ENCODE assay signal across 8 cellular contexts in the genomic region with DNA sequence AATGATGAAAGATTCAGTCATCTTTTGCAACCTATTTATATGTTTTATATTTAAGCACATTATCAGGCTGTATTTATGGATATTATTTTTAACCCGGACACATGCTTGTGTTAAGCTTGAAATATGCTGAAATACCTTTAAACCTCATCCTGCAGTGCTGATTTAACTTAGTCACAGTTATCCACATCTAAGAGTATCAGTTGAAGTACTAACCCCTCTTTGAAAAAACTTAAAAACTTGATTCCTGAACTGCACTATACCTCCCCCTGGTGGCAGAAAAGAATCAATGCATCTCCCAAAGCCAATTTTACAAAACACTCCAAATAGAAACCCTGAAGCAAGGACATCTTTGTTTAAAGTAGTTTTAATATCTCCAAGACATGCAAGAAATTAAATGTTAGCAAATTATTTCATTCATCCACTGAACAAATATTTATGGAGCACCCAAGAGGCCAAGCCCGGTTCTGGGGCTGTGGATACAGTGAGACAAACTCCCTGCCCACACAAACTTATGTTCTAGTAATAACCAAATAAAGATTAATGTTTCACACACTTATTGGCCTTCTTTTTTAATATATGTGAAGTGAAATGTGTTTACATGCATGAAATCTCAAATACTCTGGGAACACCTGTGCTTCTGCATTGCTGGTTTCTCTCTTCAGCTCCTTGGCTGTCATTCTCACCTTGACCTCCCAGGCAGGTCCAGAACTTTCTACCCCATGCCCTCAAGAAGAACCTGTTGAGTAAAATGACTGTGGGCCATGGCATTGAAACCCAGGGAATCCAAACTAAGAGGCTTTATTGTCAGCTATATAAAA. TPM values are rescaled to one million over a fixed set of nuclear protein-coding genes. Genes with fewer than 3 reads are reported as not detected.
DNase-seq lines count a peak whose midpoint lies in the region; ATAC-seq and TF ChIP-seq lines count a peak whose summit lies in the region.

No MANE protein-coding gene starts in this region.

- peaks cover 8% of the 10 kb centered on the region for H3K79me1 ChIP-seq in mesenchymal stem cell (replicated peaks; ENCODE audit: low read length, poor library complexity, severe bottlenecking)

- WGBS in mesenchymal stem cell = 21% methylated on average over 2 of the region's 2 CpGs

- H3K27me3 ChIP-seq in Caco-2 (replicated peaks; ENCODE audit: control insufficient read depth, insufficient read depth, low read length) = no peaks in the 10 kb centered on the region
- no peaks in the 10 kb centered on the region for H3K27me3 ChIP-seq in mesenchymal stem cell (ENCODE audit: control insufficient read depth in 1 of 2, insufficient read depth in 1 of 2, low read length in 2 of 2)

- H3K4me3 ChIP-seq in Caco-2 (ENCODE audit: low read depth, low read length) = no peak overlapping the region
- no peak overlapping the region for H3K4me3 ChIP-seq in HEK293 (ENCODE audit: low read depth, low read length)
- no peak overlapping the region for H3K4me3 ChIP-seq in mesenchymal stem cell (ENCODE audit: insufficient read depth in 1 of 2, low read depth in 1 of 2, low read length in 2 of 2)

- H3K9me3 Mint-ChIP-seq in Caco-2 (ENCODE audit: unreplicated experiment) = no peaks in the 10 kb centered on the region

- DNase-seq in Caco-2 (peak in 1 of 2 experiments; percentile 58), RPMI8226 (peak; percentile 34), dermis microvascular lymphatic vessel endothelial cell (ENCODE audit: low read depth in 2 of 2) (peak; percentile 40 to 59), mesenchymal stem cell (peak; percentile 66), NCI-H2081 treated with DMSO at 0.1 percent for 48 hours (lab: John Stamatoyannopoulos, UW) (no peak)

- POLR2A ChIA-PET in Caco-2 (lab: Charles Lee) (no interaction called here), HEK293 (lab: Yijun Ruan, JAX) (no interaction called here)

- H2BK5ac ChIP-seq in mesenchymal stem cell (ENCODE audit: low read depth, low read length, poor library complexity, severe bottlenecking) = no peak overlapping the region

- H3K36me3 ChIP-seq in Caco-2 (ENCODE audit: control insufficient read depth, insufficient read depth, low read length) (no peaks in the 10 kb centered on the region), HEK293 (ENCODE audit: control insufficient read depth in 2 of 2, insufficient read depth in 1 of 2, low read length in 2 of 2) (no peaks in the 10 kb centered on the region), mesenchymal stem cell (ENCODE audit: control insufficient read depth in 1 of 2, insufficient read depth in 2 of 2, low read depth in 1 of 2, low read length in 2 of 2) (peaks cover 11 to 18% of the 10 kb centered on the region in 2 experiments)

- peaks cover 28% of the 10 kb centered on the region for H3K36me3 Mint-ChIP-seq in Caco-2 (ENCODE audit: insufficient read depth, unreplicated experiment)

- no peak overlapping the region for H2AK5ac ChIP-seq in mesenchymal stem cell (ENCODE audit: low read length, severe bottlenecking)

- H3K27ac ChIP-seq in HEK293 (ENCODE audit: extremely low read depth, low read depth, low read length) (no peak overlapping the region), mesenchymal stem cell (ENCODE audit: low read length, poor library complexity, severe bottlenecking) (peak overlapping the region; percentile 61)

- H3K18ac ChIP-seq in mesenchymal stem cell (ENCODE audit: low read depth in 1 of 2, low read length in 2 of 2) = no peak overlapping the region

- CTCF ChIA-PET in Caco-2 (lab: Charles Lee) (interaction anchor here (1.0 to 1.3 kb wide), 3 partner anchors 35 to 77 kb away, joined by 3 to 6 read pairs (median 4); no protein-coding TSS in a partner anchor), HEK293 (lab: Yijun Ruan, JAX) (interaction anchor here (0.6 to 3.8 kb wide), 31 partner anchors 10 to 926 kb away, joined by 3 to 19 read pairs (median 4); no protein-coding TSS in a partner anchor)

- peak overlapping the region; percentile 6 for H3K27ac Mint-ChIP-seq in Caco-2 (ENCODE audit: unreplicated experiment)

- H3K4me3 Mint-ChIP-seq in Caco-2 (ENCODE audit: unreplicated experiment) = no peak overlapping the region

- peaks cover 18% of the 10 kb centered on the region for H3K4me1 Mint-ChIP-seq in Caco-2 (ENCODE audit: low read depth, unreplicated experiment)

- H3K27me3 Mint-ChIP-seq in Caco-2 (ENCODE audit: insufficient read depth, unreplicated experiment) = no peaks in the 10 kb centered on the region

- H2BK120ac ChIP-seq in mesenchymal stem cell (ENCODE audit: low read depth, low read length) = no peak overlapping the region

- no TSS peak for BruUV-seq in Caco-2 (replicated peaks; lab: Mats Ljungman, UMichigan)

- peaks cover 34% of the 10 kb centered on the region for H3K4me1 ChIP-seq in Caco-2
- H3K4me1 ChIP-seq in HEK293 (ENCODE audit: control insufficient read depth, insufficient read depth, low read length) = peaks cover 17% of the 10 kb centered on the region; the same call in 1 of the 2 replicates
- peaks cover 20% of the 10 kb centered on the region for H3K4me1 ChIP-seq in mesenchymal stem cell (ENCODE audit: control insufficient read depth, insufficient read depth, low read depth, low read length)

- H4K91ac ChIP-seq in mesenchymal stem cell (ENCODE audit: low read length) = no peak overlapping the region

- H3K14ac ChIP-seq in mesenchymal stem cell (ENCODE audit: low read length in 2 of 2) = no peak overlapping the region

- no peak overlapping the region for H3K4me2 ChIP-seq in mesenchymal stem cell (ENCODE audit: low read length, poor library complexity, severe bottlenecking)

- no peaks in the 10 kb centered on the region for H3K9me3 ChIP-seq in Caco-2
- no peaks in the 10 kb centered on the region for H3K9me3 ChIP-seq in HEK293 (ENCODE audit: control insufficient read depth, insufficient read depth, low read depth, low read length)
- no peaks in the 10 kb centered on the region for H3K9me3 ChIP-seq in mesenchymal stem cell (ENCODE audit: control insufficient read depth, low read length)

- ATAC-seq in HG02973 (IDR thresholded peaks at IDR 0.05; ENCODE audit: unreplicated experiment) (no peak), HG03520 (IDR thresholded peaks at IDR 0.05; ENCODE audit: unreplicated experiment) (no peak)

- no peak overlapping the region for H2BK12ac ChIP-seq in mesenchymal stem cell (ENCODE audit: low read length in 2 of 2)

- no peak overlapping the region for H2AFZ ChIP-seq in mesenchymal stem cell (ENCODE audit: low read depth, low read length)

- TF ChIP-seq CTCF in Caco-2 (IDR thresholded peaks at IDR 0.05; ENCODE audit: insufficient read depth in 1 of 2, low read depth in 1 of 2, low read length in 1 of 2, severe bottlenecking in 1 of 2, unreplicated experiment in 1 of 2) (peak; percentile 92 to 95), HEK293 (tag by site-specific recombination; IDR thresholded peaks at IDR 0.05) (no peak)

- intact Hi-C loops in Caco-2 (cut with micrococcal nuclease; ENCODE audit: unreplicated experiment) = loop anchor here (1.0 kb wide), 1 partner anchor 56 kb away; no protein-coding TSS in a partner anchor

- no peak overlapping the region for H4K8ac ChIP-seq in mesenchymal stem cell (ENCODE audit: low read length)

- H3K4ac ChIP-seq in mesenchymal stem cell (ENCODE audit: low read depth in 1 of 2, low read length in 2 of 2) = no peak overlapping the region

- H3K9ac ChIP-seq in mesenchymal stem cell (ENCODE audit: low read length) = peak overlapping the region; percentile 82

- H3K23ac ChIP-seq in mesenchymal stem cell (ENCODE audit: low read length in 2 of 2) = no peak overlapping the region

- no peak overlapping the region for H2BK15ac ChIP-seq in mesenchymal stem cell (ENCODE audit: low read depth, poor library complexity, severe bottlenecking)

TF ChIP-seq in HEK293, 187 proteins besides CTCF, POLR2A, EP300 and RAD21 (continues in another document):
- TF ChIP-seq ZNF785 (tag by site-specific recombination; IDR thresholded peaks at IDR 0.05) = no peak
- TF ChIP-seq ZNF48 (tag by site-specific recombination; IDR thresholded peaks at IDR 0.05) = no peak
- TF ChIP-seq MZF1 (tag by site-specific recombination; IDR thresholded peaks at IDR 0.05; ENCODE audit: borderline replicate concordance) = no peak
- TF ChIP-seq, protein P1, sequence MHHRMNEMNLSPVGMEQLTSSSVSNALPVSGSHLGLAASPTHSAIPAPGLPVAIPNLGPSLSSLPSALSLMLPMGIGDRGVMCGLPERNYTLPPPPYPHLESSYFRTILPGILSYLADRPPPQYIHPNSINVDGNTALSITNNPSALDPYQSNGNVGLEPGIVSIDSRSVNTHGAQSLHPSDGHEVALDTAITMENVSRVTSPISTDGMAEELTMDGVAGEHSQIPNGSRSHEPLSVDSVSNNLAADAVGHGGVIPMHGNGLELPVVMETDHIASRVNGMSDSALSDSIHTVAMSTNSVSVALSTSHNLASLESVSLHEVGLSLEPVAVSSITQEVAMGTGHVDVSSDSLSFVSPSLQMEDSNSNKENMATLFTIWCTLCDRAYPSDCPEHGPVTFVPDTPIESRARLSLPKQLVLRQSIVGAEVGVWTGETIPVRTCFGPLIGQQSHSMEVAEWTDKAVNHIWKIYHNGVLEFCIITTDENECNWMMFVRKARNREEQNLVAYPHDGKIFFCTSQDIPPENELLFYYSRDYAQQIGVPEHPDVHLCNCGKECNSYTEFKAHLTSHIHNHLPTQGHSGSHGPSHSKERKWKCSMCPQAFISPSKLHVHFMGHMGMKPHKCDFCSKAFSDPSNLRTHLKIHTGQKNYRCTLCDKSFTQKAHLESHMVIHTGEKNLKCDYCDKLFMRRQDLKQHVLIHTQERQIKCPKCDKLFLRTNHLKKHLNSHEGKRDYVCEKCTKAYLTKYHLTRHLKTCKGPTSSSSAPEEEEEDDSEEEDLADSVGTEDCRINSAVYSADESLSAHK (tag by site-specific recombination; IDR thresholded peaks at IDR 0.05) = peak; percentile 15; the same call in 1 of the 2 replicates
- 0 out of 2 replicates have a peak, but pooled peaks have one; percentile 5 for TF ChIP-seq GLIS1 (tag by site-specific recombination; IDR thresholded peaks at IDR 0.05)
- no peak for TF ChIP-seq ZXDB (tag by site-specific recombination; IDR thresholded peaks at IDR 0.05)
- TF ChIP-seq ZNF174 (tag by site-specific recombination; IDR thresholded peaks at IDR 0.05) = no peak
- no peak for TF ChIP-seq ZNF23 (tag by site-specific recombination; IDR thresholded peaks at IDR 0.05; ENCODE audit: borderline replicate concordance)
- TF ChIP-seq ZNF155 (tag by site-specific recombination; IDR thresholded peaks at IDR 0.05) = no peak
- no peak for TF ChIP-seq ZBTB1 (tag by site-specific recombination; IDR thresholded peaks at IDR 0.05)
- TF ChIP-seq ZNF221 (tag by site-specific recombination; IDR thresholded peaks at IDR 0.05; ENCODE audit: borderline replicate concordance) = 0 out of 2 replicates have a peak, but pooled peaks have one; percentile 9
- TF ChIP-seq ZNF701 (tag by site-specific recombination; IDR thresholded peaks at IDR 0.05) = no peak
- TF ChIP-seq ZNF426 (tag by site-specific recombination; IDR thresholded peaks at IDR 0.05) = no peak
- TF ChIP-seq ZNF292 (tag by site-specific recombination; IDR thresholded peaks at IDR 0.05; ENCODE audit: borderline replicate concordance, low read depth) = no peak

RNA-seq across cellular contexts. Expression of a gene that starts 44.0 kb away (rescaled TPM):
- 54.4 and 70.1 TPM in 2 replicates for total RNA-seq in Caco-2 (2022)
- total RNA-seq in dermis microvascular lymphatic vessel endothelial cell = 62.6 and 79.6 TPM in 2 replicates
- polyA plus RNA-seq in mesenchymal stem cell (2013, experiment 1 of 2) = 67.9 TPM
- polyA plus RNA-seq in mesenchymal stem cell (2013, experiment 2 of 2) = 64.2 TPM
